In the genomic region with DNA sequence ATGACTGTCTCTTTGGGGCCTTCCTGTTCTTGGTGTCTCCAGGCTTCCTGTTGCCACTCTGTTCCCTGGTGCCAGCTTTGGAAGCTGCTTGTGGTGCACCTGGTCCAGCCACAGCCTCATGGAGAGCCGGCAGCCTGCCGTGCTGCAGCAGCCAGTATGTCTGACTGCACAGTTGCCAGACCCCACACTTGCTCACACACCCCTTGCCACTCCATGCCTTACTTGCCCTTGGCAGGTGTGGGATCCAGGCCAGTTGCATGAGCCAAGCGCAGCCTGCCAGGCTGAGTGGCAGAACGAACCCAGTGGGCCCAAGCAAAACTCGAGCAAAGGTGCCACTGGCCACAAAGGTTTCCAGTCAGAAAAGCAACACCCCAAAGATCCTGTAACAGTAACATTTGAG, we compare ENCODE assay signal across 1 cellular context.
TF ChIP-seq lines count a peak whose summit lies in the region.

No MANE protein-coding gene starts in this region.

TF ChIP-seq in WTC11, 78 proteins besides CTCF, POLR2A, EP300 and RAD21 (continued from another document):
- TF ChIP-seq, protein P1, sequence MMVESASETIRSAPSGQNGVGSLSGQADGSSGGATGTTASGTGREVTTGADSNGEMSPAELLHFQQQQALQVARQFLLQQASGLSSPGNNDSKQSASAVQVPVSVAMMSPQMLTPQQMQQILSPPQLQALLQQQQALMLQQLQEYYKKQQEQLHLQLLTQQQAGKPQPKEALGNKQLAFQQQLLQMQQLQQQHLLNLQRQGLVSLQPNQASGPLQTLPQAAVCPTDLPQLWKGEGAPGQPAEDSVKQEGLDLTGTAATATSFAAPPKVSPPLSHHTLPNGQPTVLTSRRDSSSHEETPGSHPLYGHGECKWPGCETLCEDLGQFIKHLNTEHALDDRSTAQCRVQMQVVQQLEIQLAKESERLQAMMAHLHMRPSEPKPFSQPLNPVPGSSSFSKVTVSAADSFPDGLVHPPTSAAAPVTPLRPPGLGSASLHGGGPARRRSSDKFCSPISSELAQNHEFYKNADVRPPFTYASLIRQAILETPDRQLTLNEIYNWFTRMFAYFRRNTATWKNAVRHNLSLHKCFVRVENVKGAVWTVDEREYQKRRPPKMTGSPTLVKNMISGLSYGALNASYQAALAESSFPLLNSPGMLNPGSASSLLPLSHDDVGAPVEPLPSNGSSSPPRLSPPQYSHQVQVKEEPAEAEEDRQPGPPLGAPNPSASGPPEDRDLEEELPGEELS (CRISPR knock-in tag; IDR thresholded peaks at IDR 0.05): no peak
- TF ChIP-seq ETV6 (CRISPR knock-in tag; IDR thresholded peaks at IDR 0.05) (no peak), NFYB (CRISPR knock-in tag; conservative IDR thresholded peaks at IDR 0.05; ENCODE audit: low read depth) (no peak), TEAD4 (CRISPR knock-in tag; IDR thresholded peaks at IDR 0.05) (no peak), CBFB (CRISPR knock-in tag; IDR thresholded peaks at IDR 0.05; ENCODE audit: low read depth) (no peak), FOXP1 (CRISPR knock-in tag; IDR thresholded peaks at IDR 0.05; ENCODE audit: borderline replicate concordance) (no peak)
- TF ChIP-seq, protein P2, sequence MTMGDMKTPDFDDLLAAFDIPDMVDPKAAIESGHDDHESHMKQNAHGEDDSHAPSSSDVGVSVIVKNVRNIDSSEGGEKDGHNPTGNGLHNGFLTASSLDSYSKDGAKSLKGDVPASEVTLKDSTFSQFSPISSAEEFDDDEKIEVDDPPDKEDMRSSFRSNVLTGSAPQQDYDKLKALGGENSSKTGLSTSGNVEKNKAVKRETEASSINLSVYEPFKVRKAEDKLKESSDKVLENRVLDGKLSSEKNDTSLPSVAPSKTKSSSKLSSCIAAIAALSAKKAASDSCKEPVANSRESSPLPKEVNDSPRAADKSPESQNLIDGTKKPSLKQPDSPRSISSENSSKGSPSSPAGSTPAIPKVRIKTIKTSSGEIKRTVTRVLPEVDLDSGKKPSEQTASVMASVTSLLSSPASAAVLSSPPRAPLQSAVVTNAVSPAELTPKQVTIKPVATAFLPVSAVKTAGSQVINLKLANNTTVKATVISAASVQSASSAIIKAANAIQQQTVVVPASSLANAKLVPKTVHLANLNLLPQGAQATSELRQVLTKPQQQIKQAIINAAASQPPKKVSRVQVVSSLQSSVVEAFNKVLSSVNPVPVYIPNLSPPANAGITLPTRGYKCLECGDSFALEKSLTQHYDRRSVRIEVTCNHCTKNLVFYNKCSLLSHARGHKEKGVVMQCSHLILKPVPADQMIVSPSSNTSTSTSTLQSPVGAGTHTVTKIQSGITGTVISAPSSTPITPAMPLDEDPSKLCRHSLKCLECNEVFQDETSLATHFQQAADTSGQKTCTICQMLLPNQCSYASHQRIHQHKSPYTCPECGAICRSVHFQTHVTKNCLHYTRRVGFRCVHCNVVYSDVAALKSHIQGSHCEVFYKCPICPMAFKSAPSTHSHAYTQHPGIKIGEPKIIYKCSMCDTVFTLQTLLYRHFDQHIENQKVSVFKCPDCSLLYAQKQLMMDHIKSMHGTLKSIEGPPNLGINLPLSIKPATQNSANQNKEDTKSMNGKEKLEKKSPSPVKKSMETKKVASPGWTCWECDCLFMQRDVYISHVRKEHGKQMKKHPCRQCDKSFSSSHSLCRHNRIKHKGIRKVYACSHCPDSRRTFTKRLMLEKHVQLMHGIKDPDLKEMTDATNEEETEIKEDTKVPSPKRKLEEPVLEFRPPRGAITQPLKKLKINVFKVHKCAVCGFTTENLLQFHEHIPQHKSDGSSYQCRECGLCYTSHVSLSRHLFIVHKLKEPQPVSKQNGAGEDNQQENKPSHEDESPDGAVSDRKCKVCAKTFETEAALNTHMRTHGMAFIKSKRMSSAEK (CRISPR knock-in tag; IDR thresholded peaks at IDR 0.05; ENCODE audit: borderline replicate concordance): no peak
